1 cellular context compared by ENCODE assay signal in the genomic region with DNA sequence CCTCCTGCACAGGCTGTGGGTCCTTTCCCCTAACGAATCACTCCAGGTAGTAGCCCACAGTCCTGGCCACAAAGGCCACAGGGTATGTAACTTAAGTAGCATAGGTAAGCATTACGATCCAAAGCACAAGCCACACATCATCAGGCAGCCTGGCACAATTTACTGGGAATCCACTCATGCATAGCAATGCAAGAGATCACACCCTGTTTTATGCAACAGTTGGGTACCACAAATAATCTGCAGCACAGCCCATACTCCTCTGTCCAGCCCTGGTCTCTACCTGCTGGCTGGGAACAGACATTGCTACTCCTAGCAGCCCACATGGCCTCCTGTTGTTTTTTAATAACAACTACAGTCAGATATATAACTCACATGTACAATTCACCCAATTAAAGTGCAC.
TF ChIP-seq lines count a peak whose summit lies in the region.

No MANE protein-coding gene starts in this region.

TF ChIP-seq in GM23338, 12 proteins besides CTCF, POLR2A, EP300 and RAD21:
- TF ChIP-seq EZH2phosphoT487 (IDR thresholded peaks at IDR 0.05; ENCODE audit: unreplicated experiment) (no peak), ZNF331 (CRISPR knock-in tag; IDR thresholded peaks at IDR 0.05; ENCODE audit: low read depth) (no peak), POLR2AphosphoS5 (IDR thresholded peaks at IDR 0.05; ENCODE audit: low read depth) (no peak), CREB1 (CRISPR knock-in tag; IDR thresholded peaks at IDR 0.05; ENCODE audit: low read depth) (no peak), ZNF114 (CRISPR knock-in tag; IDR thresholded peaks at IDR 0.05) (no peak), STAT1 (IDR thresholded peaks at IDR 0.05; ENCODE audit: unreplicated experiment) (no peak), JUNB (IDR thresholded peaks at IDR 0.05; ENCODE audit: unreplicated experiment) (no peak), NANOG (IDR thresholded peaks at IDR 0.05; ENCODE audit: borderline replicate concordance) (no peak), EZH2 (IDR thresholded peaks at IDR 0.05; ENCODE audit: low read depth, unreplicated experiment) (no peak)
- TF ChIP-seq, protein P1, sequence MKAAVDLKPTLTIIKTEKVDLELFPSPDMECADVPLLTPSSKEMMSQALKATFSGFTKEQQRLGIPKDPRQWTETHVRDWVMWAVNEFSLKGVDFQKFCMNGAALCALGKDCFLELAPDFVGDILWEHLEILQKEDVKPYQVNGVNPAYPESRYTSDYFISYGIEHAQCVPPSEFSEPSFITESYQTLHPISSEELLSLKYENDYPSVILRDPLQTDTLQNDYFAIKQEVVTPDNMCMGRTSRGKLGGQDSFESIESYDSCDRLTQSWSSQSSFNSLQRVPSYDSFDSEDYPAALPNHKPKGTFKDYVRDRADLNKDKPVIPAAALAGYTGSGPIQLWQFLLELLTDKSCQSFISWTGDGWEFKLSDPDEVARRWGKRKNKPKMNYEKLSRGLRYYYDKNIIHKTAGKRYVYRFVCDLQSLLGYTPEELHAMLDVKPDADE (IDR thresholded peaks at IDR 0.05), result no peak
- TF ChIP-seq, protein P2, sequence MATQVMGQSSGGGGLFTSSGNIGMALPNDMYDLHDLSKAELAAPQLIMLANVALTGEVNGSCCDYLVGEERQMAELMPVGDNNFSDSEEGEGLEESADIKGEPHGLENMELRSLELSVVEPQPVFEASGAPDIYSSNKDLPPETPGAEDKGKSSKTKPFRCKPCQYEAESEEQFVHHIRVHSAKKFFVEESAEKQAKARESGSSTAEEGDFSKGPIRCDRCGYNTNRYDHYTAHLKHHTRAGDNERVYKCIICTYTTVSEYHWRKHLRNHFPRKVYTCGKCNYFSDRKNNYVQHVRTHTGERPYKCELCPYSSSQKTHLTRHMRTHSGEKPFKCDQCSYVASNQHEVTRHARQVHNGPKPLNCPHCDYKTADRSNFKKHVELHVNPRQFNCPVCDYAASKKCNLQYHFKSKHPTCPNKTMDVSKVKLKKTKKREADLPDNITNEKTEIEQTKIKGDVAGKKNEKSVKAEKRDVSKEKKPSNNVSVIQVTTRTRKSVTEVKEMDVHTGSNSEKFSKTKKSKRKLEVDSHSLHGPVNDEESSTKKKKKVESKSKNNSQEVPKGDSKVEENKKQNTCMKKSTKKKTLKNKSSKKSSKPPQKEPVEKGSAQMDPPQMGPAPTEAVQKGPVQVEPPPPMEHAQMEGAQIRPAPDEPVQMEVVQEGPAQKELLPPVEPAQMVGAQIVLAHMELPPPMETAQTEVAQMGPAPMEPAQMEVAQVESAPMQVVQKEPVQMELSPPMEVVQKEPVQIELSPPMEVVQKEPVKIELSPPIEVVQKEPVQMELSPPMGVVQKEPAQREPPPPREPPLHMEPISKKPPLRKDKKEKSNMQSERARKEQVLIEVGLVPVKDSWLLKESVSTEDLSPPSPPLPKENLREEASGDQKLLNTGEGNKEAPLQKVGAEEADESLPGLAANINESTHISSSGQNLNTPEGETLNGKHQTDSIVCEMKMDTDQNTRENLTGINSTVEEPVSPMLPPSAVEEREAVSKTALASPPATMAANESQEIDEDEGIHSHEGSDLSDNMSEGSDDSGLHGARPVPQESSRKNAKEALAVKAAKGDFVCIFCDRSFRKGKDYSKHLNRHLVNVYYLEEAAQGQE (IDR thresholded peaks at IDR 0.05; ENCODE audit: unreplicated experiment), result no peak
- TF ChIP-seq, protein P3, sequence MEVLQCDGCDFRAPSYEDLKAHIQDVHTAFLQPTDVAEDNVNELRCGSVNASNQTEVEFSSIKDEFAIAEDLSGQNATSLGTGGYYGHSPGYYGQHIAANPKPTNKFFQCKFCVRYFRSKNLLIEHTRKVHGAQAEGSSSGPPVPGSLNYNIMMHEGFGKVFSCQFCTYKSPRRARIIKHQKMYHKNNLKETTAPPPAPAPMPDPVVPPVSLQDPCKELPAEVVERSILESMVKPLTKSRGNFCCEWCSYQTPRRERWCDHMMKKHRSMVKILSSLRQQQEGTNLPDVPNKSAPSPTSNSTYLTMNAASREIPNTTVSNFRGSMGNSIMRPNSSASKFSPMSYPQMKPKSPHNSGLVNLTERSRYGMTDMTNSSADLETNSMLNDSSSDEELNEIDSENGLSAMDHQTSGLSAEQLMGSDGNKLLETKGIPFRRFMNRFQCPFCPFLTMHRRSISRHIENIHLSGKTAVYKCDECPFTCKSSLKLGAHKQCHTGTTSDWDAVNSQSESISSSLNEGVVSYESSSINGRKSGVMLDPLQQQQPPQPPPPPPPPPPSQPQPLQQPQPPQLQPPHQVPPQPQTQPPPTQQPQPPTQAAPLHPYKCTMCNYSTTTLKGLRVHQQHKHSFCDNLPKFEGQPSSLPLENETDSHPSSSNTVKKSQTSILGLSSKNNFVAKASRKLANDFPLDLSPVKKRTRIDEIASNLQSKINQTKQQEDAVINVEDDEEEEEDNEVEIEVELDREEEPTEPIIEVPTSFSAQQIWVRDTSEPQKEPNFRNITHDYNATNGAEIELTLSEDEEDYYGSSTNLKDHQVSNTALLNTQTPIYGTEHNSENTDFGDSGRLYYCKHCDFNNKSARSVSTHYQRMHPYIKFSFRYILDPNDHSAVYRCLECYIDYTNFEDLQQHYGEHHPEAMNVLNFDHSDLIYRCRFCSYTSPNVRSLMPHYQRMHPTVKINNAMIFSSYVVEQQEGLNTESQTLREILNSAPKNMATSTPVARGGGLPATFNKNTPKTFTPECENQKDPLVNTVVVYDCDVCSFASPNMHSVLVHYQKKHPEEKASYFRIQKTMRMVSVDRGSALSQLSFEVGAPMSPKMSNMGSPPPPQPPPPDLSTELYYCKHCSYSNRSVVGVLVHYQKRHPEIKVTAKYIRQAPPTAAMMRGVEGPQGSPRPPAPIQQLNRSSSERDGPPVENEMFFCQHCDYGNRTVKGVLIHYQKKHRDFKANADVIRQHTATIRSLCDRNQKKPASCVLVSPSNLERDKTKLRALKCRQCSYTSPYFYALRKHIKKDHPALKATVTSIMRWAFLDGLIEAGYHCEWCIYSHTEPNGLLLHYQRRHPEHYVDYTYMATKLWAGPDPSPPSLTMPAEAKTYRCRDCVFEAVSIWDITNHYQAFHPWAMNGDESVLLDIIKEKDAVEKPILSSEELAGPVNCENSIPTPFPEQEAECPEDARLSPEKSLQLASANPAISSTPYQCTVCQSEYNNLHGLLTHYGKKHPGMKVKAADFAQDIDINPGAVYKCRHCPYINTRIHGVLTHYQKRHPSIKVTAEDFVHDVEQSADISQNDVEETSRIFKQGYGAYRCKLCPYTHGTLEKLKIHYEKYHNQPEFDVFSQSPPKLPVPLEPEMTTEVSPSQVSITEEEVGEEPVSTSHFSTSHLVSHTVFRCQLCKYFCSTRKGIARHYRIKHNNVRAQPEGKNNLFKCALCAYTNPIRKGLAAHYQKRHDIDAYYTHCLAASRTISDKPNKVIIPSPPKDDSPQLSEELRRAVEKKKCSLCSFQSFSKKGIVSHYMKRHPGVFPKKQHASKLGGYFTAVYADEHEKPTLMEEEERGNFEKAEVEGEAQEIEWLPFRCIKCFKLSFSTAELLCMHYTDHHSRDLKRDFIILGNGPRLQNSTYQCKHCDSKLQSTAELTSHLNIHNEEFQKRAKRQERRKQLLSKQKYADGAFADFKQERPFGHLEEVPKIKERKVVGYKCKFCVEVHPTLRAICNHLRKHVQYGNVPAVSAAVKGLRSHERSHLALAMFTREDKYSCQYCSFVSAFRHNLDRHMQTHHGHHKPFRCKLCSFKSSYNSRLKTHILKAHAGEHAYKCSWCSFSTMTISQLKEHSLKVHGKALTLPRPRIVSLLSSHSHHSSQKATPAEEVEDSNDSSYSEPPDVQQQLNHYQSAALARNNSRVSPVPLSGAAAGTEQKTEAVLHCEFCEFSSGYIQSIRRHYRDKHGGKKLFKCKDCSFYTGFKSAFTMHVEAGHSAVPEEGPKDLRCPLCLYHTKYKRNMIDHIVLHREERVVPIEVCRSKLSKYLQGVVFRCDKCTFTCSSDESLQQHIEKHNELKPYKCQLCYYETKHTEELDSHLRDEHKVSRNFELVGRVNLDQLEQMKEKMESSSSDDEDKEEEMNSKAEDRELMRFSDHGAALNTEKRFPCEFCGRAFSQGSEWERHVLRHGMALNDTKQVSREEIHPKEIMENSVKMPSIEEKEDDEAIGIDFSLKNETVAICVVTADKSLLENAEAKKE (CRISPR knock-in tag; IDR thresholded peaks at IDR 0.05), result no peak
